1 cellular context compared by ENCODE assay signal in genomic region chr7:43591551-43592180, GRCh38.
A peak's percentile ranks its signal among the peaks of the same experiment; 100 is the strongest.
TF ChIP-seq lines count a peak whose summit lies in the region.

No MANE protein-coding gene starts in this region.

TF ChIP-seq in GM12878, 131 proteins besides CTCF, POLR2A, EP300 and RAD21 (continued from another document):
- TF ChIP-seq ZBTB11 (CRISPR knock-in tag; IDR thresholded peaks at IDR 0.05) (no peak), PKNOX1 (IDR thresholded peaks at IDR 0.05) (no peak), RBBP5 (conservative IDR thresholded peaks at IDR 0.05) (no peak), TCF3 (IDR thresholded peaks at IDR 0.05; ENCODE audit: borderline replicate concordance, insufficient read depth, low read depth, low read length) (no peak), CHD1 (IDR thresholded peaks at IDR 0.05; ENCODE audit: low read depth, low read length) (no peak), RUNX3 (IDR thresholded peaks at IDR 0.05; ENCODE audit: low read length) (peak; percentile 4; the same call in 1 of the 2 replicates), MYC (IDR thresholded peaks at IDR 0.05; ENCODE audit: insufficient read depth, insufficient read length, insufficient replicate concordance, low read length, severe bottlenecking) (no peak), HDGF (IDR thresholded peaks at IDR 0.05) (no peak), RFX5 (IDR thresholded peaks at IDR 0.05; ENCODE audit: low read depth, low read length) (no peak)
